ENCODE assay signal across 1 cellular context in the genomic region with DNA sequence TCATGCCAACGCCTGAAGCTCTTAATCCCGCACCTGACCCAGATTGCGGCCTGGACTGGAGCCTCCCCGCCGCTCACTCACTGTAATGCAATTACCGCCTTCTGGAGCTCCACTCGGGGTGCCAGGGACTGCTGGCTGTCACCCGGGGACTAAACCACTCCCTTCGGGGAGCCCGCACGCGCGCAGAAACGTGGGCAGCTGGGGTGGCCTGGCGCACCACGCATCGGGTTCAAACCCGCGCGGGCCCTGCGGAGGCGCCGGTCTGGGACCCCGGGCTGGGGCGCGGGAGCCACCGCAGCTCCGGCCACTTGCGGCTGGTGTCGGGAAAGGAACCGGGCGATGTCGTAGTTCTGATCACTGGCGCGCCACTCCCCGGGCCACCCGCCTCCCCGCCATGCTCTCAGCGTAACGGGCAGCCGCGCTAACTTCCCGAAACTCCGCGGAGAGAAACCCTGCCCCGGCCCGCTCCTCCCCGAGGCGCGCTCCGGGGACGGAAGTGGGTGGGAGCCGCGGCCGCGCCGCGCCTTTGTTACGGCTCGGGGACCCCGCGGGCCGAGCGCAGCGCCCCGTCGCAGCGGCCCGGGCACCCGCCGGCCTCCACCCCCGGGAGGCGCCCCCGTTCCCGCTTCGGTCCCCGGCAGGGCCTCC.
TF ChIP-seq lines count a peak whose summit lies in the region.

No MANE protein-coding gene starts in this region.

TF ChIP-seq in K562, 482 proteins besides CTCF, POLR2A, EP300 and RAD21 (continued from another document):
- TF ChIP-seq ARID4B (CRISPR knock-in tag; IDR thresholded peaks at IDR 0.05) (no peak), ZKSCAN8 (CRISPR knock-in tag; IDR thresholded peaks at IDR 0.05) (no peak), RHOXF2B (CRISPR knock-in tag; conservative IDR thresholded peaks at IDR 0.05) (no peak), ZNF347 (CRISPR knock-in tag; IDR thresholded peaks at IDR 0.05; ENCODE audit: low read depth) (no peak), MEF2D (tag; conservative IDR thresholded peaks at IDR 0.05; ENCODE audit: low read depth) (no peak), SIN3B (IDR thresholded peaks at IDR 0.05; ENCODE audit: low read depth) (no peak), TCF3 (CRISPR knock-in tag; IDR thresholded peaks at IDR 0.05) (no peak), STAT5A (IDR thresholded peaks at IDR 0.05; ENCODE audit: borderline replicate concordance, low read length) (no peak), CCAR2 (IDR thresholded peaks at IDR 0.05; ENCODE audit: low read depth, low read length) (no peak), SMAD1 (IDR thresholded peaks at IDR 0.05; ENCODE audit: low read depth, low read length, partially characterized antibody) (no peak), TRIM24 (IDR thresholded peaks at IDR 0.05) (no peak), NKRF (IDR thresholded peaks at IDR 0.05; ENCODE audit: borderline replicate concordance) (no peak)
- TF ChIP-seq, protein P1, sequence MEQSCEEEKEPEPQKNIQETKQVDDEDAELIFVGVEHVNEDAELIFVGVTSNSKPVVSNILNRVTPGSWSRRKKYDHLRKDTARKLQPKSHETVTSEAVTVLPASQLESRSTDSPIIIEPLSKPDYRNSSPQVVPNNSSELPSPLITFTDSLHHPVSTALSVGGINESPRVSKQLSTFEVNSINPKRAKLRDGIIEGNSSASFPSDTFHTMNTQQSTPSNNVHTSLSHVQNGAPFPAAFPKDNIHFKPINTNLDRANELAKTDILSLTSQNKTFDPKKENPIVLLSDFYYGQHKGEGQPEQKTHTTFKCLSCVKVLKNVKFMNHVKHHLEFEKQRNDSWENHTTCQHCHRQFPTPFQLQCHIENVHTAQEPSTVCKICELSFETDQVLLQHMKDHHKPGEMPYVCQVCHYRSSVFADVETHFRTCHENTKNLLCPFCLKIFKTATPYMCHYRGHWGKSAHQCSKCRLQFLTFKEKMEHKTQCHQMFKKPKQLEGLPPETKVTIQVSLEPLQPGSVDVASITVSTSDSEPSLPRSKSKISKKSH (CRISPR knock-in tag; IDR thresholded peaks at IDR 0.05) = no peak
